In genomic region chr16:80100846-80101451, GRCh38 we compare ENCODE assay signal across 27 cellular contexts.
"Had no signal": no experiment of that assay in that cellular context is flagged by ENCODE, and none has a peak within 500 bp of the region (broad histone marks: within the 10 kb centered on the region; RNA-seq: fewer than 3 reads in every experiment).

No MANE protein-coding gene starts in this region.

- DNase-seq: activated CD4-positive, alpha-beta T cell treated with anti-CD3 and anti-CD28 coated beads for 1 hour; activated CD4-positive, alpha-beta T cell treated with anti-CD3 and anti-CD28 coated beads, Interleukin-2, amount 50 U/mL, for 1 hour; activated CD8-positive, alpha-beta T cell treated with anti-CD3 and anti-CD28 coated beads, Interleukin-2, amount 10 ng/mL, durations not matched to agents 7 days and 5 days; adrenal gland; colonic mucosa; dorsolateral prefrontal cortex; effector memory CD8-positive, alpha-beta T cell; esophagus squamous epithelium; head of caudate nucleus; islet precursor cell; left cardiac atrium; mesenchymal stem cell; ovary; stimulated activated CD4-positive, alpha-beta T cell treated with anti-CD3 and anti-CD28 coated beads, Interleukin-2, amount 100 ng/mL, for 48 hours; stimulated activated CD8-positive, alpha-beta memory T cell treated with anti-CD3 and anti-CD28 coated beads, Interleukin-4, amount 100 ng/mL, for 48 hours; stimulated activated naive B cell treated with anti-CD40 and anti-IgM and Interleukin-4, amounts not matched to agents 10 μg/mL and 1 μg/mL and 100 μg/mL, for 72 hours; testis had no signal

- H3K4me3 Mint-ChIP-seq: activated CD8-positive, alpha-beta T cell treated with anti-CD3 and anti-CD28 coated beads, Interleukin-2, amount 10 ng/mL, durations not matched to agents 7 days and 5 days; activated naive CD8-positive, alpha-beta T cell; central memory CD8-positive, alpha-beta T cell; effector memory CD8-positive, alpha-beta T cell; nephron; stimulated activated naive B cell treated with anti-CD40 and anti-IgM and Interleukin-4, amounts not matched to agents 10 μg/mL and 1 μg/mL and 100 μg/mL, for 72 hours; type B pancreatic cell had no signal

- H3K27ac Mint-ChIP-seq: activated CD8-positive, alpha-beta T cell treated with anti-CD3 and anti-CD28 coated beads, Interleukin-2, amount 10 ng/mL, durations not matched to agents 7 days and 5 days; activated naive CD8-positive, alpha-beta T cell; effector memory CD8-positive, alpha-beta T cell; nephron; stimulated activated naive B cell treated with anti-CD40 and anti-IgM and Interleukin-4, amounts not matched to agents 10 μg/mL and 1 μg/mL and 100 μg/mL, for 72 hours; type B pancreatic cell had no signal

- H3K4me1 Mint-ChIP-seq: central memory CD8-positive, alpha-beta T cell; nephron; stimulated activated naive B cell treated with anti-CD40 and anti-IgM and Interleukin-4, amounts not matched to agents 10 μg/mL and 1 μg/mL and 100 μg/mL, for 72 hours had no signal

- H3K4me3 ChIP-seq: adrenal gland, ascending aorta, breast epithelium, colonic mucosa, dorsolateral prefrontal cortex, esophagus squamous epithelium, gastroesophageal sphincter, ovary, prostate gland, testis, vagina had no signal

- H3K9me3 ChIP-seq: adrenal gland, colonic mucosa, neutrophil, ovary, prostate gland, testis, vagina had no signal

- H3K27me3 Mint-ChIP-seq: type B pancreatic cell had no signal

- H3K27me3 ChIP-seq: adrenal gland, ascending aorta, breast epithelium, colonic mucosa, esophagus squamous epithelium, neutrophil, ovary, testis, vagina had no signal

- H3K27ac ChIP-seq: adrenal gland, ascending aorta, breast epithelium, colonic mucosa, dorsolateral prefrontal cortex, esophagus squamous epithelium, gastroesophageal sphincter, neutrophil, ovary, prostate gland, testis, vagina had no signal

- ATAC-seq: activated CD8-positive, alpha-beta T cell treated with anti-CD3 and anti-CD28 coated beads, Interleukin-2, amount 10 ng/mL, durations not matched to agents 7 days and 5 days; effector memory CD8-positive, alpha-beta T cell; gastroesophageal sphincter; left cardiac atrium; stimulated activated naive B cell treated with anti-CD40 and anti-IgM and Interleukin-4, amounts not matched to agents 10 μg/mL and 1 μg/mL and 100 μg/mL, for 72 hours had no signal

- H3K36me3 Mint-ChIP-seq: activated naive CD8-positive, alpha-beta T cell; stimulated activated naive B cell treated with anti-CD40 and anti-IgM and Interleukin-4, amounts not matched to agents 10 μg/mL and 1 μg/mL and 100 μg/mL, for 72 hours had no signal

- H3K4me1 ChIP-seq: adrenal gland, ascending aorta, breast epithelium, colonic mucosa, gastroesophageal sphincter, prostate gland, testis, vagina had no signal

- H3K36me3 ChIP-seq: adrenal gland, ascending aorta, breast epithelium, colonic mucosa, esophagus squamous epithelium, gastroesophageal sphincter, neutrophil, ovary, prostate gland, vagina had no signal
